In the genomic region with DNA sequence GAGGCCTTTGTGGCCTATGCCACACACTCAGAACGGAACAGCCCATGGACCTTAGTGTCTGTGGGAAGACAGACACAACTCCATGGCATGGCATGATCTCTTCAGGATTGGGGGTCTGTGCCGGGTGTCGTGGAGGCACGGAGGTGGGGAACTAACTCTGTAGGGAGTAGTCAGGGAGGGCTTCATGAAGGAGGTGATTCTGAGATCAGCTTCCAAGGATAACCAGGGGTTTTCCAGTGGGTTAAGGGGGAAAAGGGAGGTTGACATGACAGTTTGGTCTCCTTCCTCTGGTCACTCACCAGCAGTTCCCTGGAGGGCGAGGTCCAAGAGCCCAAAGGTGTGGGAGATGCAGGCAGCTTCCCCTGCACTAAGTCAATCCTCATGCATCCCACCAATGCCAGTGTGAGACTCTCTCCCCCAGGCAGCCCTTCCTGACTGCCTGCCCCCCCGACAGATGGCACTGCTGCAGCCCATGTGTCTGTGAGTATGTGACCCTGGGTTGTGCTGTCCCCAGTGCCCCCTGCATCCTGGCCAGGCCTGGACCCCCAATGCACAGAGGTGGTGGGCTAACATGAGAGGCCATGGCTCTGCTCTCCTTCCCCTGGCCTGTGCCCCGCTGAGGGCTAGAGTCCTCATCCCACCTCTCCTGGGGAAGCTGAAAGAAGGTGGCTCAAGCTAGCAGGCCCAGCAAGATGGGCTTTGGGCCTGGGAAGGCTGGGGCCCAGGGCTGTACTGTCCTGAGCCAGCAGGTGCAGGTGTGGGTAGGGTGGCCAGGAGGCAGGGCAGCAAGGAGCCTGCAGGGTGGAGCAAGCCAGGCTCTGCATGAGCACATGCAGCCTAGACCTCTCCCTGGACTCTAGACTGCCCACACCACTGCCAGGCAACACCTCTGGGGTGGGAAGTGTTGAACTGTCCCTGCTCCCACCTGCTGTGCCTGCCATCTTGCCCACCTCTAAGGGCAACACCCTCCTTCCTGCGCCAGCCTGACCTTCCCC, we compare ENCODE assay signal across 1 cellular context.
TF ChIP-seq lines count a peak whose summit lies in the region.

No MANE protein-coding gene starts in this region.

TF ChIP-seq in GM23338, 12 proteins besides CTCF, POLR2A, EP300 and RAD21 (continued from another document):
- TF ChIP-seq, protein P1, sequence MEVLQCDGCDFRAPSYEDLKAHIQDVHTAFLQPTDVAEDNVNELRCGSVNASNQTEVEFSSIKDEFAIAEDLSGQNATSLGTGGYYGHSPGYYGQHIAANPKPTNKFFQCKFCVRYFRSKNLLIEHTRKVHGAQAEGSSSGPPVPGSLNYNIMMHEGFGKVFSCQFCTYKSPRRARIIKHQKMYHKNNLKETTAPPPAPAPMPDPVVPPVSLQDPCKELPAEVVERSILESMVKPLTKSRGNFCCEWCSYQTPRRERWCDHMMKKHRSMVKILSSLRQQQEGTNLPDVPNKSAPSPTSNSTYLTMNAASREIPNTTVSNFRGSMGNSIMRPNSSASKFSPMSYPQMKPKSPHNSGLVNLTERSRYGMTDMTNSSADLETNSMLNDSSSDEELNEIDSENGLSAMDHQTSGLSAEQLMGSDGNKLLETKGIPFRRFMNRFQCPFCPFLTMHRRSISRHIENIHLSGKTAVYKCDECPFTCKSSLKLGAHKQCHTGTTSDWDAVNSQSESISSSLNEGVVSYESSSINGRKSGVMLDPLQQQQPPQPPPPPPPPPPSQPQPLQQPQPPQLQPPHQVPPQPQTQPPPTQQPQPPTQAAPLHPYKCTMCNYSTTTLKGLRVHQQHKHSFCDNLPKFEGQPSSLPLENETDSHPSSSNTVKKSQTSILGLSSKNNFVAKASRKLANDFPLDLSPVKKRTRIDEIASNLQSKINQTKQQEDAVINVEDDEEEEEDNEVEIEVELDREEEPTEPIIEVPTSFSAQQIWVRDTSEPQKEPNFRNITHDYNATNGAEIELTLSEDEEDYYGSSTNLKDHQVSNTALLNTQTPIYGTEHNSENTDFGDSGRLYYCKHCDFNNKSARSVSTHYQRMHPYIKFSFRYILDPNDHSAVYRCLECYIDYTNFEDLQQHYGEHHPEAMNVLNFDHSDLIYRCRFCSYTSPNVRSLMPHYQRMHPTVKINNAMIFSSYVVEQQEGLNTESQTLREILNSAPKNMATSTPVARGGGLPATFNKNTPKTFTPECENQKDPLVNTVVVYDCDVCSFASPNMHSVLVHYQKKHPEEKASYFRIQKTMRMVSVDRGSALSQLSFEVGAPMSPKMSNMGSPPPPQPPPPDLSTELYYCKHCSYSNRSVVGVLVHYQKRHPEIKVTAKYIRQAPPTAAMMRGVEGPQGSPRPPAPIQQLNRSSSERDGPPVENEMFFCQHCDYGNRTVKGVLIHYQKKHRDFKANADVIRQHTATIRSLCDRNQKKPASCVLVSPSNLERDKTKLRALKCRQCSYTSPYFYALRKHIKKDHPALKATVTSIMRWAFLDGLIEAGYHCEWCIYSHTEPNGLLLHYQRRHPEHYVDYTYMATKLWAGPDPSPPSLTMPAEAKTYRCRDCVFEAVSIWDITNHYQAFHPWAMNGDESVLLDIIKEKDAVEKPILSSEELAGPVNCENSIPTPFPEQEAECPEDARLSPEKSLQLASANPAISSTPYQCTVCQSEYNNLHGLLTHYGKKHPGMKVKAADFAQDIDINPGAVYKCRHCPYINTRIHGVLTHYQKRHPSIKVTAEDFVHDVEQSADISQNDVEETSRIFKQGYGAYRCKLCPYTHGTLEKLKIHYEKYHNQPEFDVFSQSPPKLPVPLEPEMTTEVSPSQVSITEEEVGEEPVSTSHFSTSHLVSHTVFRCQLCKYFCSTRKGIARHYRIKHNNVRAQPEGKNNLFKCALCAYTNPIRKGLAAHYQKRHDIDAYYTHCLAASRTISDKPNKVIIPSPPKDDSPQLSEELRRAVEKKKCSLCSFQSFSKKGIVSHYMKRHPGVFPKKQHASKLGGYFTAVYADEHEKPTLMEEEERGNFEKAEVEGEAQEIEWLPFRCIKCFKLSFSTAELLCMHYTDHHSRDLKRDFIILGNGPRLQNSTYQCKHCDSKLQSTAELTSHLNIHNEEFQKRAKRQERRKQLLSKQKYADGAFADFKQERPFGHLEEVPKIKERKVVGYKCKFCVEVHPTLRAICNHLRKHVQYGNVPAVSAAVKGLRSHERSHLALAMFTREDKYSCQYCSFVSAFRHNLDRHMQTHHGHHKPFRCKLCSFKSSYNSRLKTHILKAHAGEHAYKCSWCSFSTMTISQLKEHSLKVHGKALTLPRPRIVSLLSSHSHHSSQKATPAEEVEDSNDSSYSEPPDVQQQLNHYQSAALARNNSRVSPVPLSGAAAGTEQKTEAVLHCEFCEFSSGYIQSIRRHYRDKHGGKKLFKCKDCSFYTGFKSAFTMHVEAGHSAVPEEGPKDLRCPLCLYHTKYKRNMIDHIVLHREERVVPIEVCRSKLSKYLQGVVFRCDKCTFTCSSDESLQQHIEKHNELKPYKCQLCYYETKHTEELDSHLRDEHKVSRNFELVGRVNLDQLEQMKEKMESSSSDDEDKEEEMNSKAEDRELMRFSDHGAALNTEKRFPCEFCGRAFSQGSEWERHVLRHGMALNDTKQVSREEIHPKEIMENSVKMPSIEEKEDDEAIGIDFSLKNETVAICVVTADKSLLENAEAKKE (CRISPR knock-in tag; IDR thresholded peaks at IDR 0.05): no peak
- TF ChIP-seq NANOG (IDR thresholded peaks at IDR 0.05; ENCODE audit: borderline replicate concordance): no peak
- TF ChIP-seq ZNF331 (CRISPR knock-in tag; IDR thresholded peaks at IDR 0.05; ENCODE audit: low read depth): no peak
- TF ChIP-seq STAT1 (IDR thresholded peaks at IDR 0.05; ENCODE audit: unreplicated experiment): no peak
- TF ChIP-seq, protein P2, sequence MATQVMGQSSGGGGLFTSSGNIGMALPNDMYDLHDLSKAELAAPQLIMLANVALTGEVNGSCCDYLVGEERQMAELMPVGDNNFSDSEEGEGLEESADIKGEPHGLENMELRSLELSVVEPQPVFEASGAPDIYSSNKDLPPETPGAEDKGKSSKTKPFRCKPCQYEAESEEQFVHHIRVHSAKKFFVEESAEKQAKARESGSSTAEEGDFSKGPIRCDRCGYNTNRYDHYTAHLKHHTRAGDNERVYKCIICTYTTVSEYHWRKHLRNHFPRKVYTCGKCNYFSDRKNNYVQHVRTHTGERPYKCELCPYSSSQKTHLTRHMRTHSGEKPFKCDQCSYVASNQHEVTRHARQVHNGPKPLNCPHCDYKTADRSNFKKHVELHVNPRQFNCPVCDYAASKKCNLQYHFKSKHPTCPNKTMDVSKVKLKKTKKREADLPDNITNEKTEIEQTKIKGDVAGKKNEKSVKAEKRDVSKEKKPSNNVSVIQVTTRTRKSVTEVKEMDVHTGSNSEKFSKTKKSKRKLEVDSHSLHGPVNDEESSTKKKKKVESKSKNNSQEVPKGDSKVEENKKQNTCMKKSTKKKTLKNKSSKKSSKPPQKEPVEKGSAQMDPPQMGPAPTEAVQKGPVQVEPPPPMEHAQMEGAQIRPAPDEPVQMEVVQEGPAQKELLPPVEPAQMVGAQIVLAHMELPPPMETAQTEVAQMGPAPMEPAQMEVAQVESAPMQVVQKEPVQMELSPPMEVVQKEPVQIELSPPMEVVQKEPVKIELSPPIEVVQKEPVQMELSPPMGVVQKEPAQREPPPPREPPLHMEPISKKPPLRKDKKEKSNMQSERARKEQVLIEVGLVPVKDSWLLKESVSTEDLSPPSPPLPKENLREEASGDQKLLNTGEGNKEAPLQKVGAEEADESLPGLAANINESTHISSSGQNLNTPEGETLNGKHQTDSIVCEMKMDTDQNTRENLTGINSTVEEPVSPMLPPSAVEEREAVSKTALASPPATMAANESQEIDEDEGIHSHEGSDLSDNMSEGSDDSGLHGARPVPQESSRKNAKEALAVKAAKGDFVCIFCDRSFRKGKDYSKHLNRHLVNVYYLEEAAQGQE (IDR thresholded peaks at IDR 0.05; ENCODE audit: unreplicated experiment): no peak
- TF ChIP-seq POLR2AphosphoS5 (IDR thresholded peaks at IDR 0.05; ENCODE audit: low read depth): no peak
- TF ChIP-seq EZH2 (IDR thresholded peaks at IDR 0.05; ENCODE audit: low read depth, unreplicated experiment): no peak
- no peak for TF ChIP-seq EZH2phosphoT487 (IDR thresholded peaks at IDR 0.05; ENCODE audit: unreplicated experiment)
